Comparison of ENCODE assay signal across 8 cellular contexts in genomic region chr7:100489824-100490223, GRCh38. TPM values are rescaled to one million over a fixed set of nuclear protein-coding genes. Genes with fewer than 3 reads are reported as not detected.
DNase-seq lines count a peak whose midpoint lies in the region; ATAC-seq and TF ChIP-seq lines count a peak whose summit lies in the region.

No MANE protein-coding gene starts in this region.

- H3K27me3 Mint-ChIP-seq in MCF 10A (ENCODE audit: insufficient read depth, unreplicated experiment) = no peaks in the 10 kb centered on the region

- no peak overlapping the region for H3K23ac ChIP-seq in trophoblast cell (ENCODE audit: low read length)

- H2AFZ ChIP-seq in trophoblast cell (ENCODE audit: insufficient read depth, low read length, poor library complexity) = no peak overlapping the region

- no peak overlapping the region for H3K4me2 ChIP-seq in trophoblast cell (ENCODE audit: low read length)

- DNase-seq in heart left ventricle = peak in 3 of 5 donors; percentile 32 to 44 (median 36)
- no peak for DNase-seq in Right ventricle myocardium inferior (ENCODE audit: missing footprints)
- peak; percentile 94 for DNase-seq in NCI-H146 treated with DMSO at 0.1 percent for 48 hours (lab: John Stamatoyannopoulos, UW; ENCODE audit: unreplicated experiment)
- DNase-seq in SK-MEL-5 (ENCODE audit: low read depth, low spot score) = peak; percentile 78
- peak; percentile 96 for DNase-seq in epidermal melanocyte (ENCODE audit: insufficient read length, low spot score)
- DNase-seq in trophoblast cell = peak; percentile 25 to 73
- no peak for DNase-seq in MCF 10A (ENCODE audit: unreplicated experiment)

- H3K27ac Mint-ChIP-seq in MCF 10A (ENCODE audit: low read depth, unreplicated experiment) = no peak overlapping the region

- no peak overlapping the region for H2BK5ac ChIP-seq in trophoblast cell (ENCODE audit: low read depth, low read length, poor library complexity)

- H3K27me3 ChIP-seq in heart left ventricle = peaks cover 0 to 9% (median 0%) of the 10 kb centered on the region in 9 donors
- peaks cover 3% of the 10 kb centered on the region for H3K27me3 ChIP-seq in trophoblast cell (ENCODE audit: insufficient read depth, low read length)

- POLR2A ChIA-PET in MCF 10A (lab: Yijun Ruan, JAX) = interaction anchor here (0.6 kb wide), 1 partner anchor 832 kb away, joined by 3 read pairs; the partner anchor contains the start of gene IFT22

- H3K4me3 ChIP-seq in heart left ventricle = no peak overlapping the region
- no peak overlapping the region for H3K4me3 ChIP-seq in trophoblast cell (ENCODE audit: low read depth, low read length)

- intact Hi-C loops in heart left ventricle (cut with DNase I) (loop anchor here in 1 of 10 donors (5.0 kb wide), 1 partner anchor 47 kb away; the partner anchor contains the start of gene AGFG2), Right ventricle myocardium inferior (cut with DNase I) (no loop called here), MCF 10A (cut with micrococcal nuclease) (no loop called here)

- no peak overlapping the region for H4K8ac ChIP-seq in trophoblast cell (ENCODE audit: low read depth, low read length)

- peaks cover 1% of the 10 kb centered on the region for H3K4me1 Mint-ChIP-seq in MCF 10A (ENCODE audit: insufficient read depth, unreplicated experiment)

- peaks cover 1% of the 10 kb centered on the region for H3K79me1 ChIP-seq in trophoblast cell (ENCODE audit: low read length)

- no peak overlapping the region for H4K91ac ChIP-seq in trophoblast cell (ENCODE audit: low read depth, low read length)

- H3K9me3 ChIP-seq in heart left ventricle (no peaks in the 10 kb centered on the region), trophoblast cell (ENCODE audit: insufficient read depth, low read depth, low read length) (peaks cover 1% of the 10 kb centered on the region)

- no peak for TF ChIP-seq POLR2A in heart left ventricle (IDR thresholded peaks at IDR 0.05)

- H2AK5ac ChIP-seq in trophoblast cell (ENCODE audit: low read length) = no peak overlapping the region

- H3K4ac ChIP-seq in trophoblast cell (ENCODE audit: low read depth, low read length) = no peak overlapping the region

- no peak overlapping the region for H3K18ac ChIP-seq in trophoblast cell (ENCODE audit: low read length)

- WGBS in heart left ventricle, 4 donors = 42 to 62% (median 49%) methylated on average over 5 to 9 of the region's 9 CpGs
- WGBS in trophoblast cell (ENCODE audit: extremely low coverage, insufficient coverage, insufficient read length) = no CpG with 5 or more reads among the region's 9 CpGs

- TF ChIP-seq CTCF in heart left ventricle (IDR thresholded peaks at IDR 0.05) (no peak), MCF 10A (IDR thresholded peaks at IDR 0.05; ENCODE audit: unreplicated experiment) (no peak)

- H3K36me3 ChIP-seq in heart left ventricle (no peaks in the 10 kb centered on the region), trophoblast cell (ENCODE audit: control insufficient read depth in 1 of 2, insufficient read depth in 2 of 2, low read length in 2 of 2) (no peaks in the 10 kb centered on the region)

- no peak overlapping the region for H2BK12ac ChIP-seq in trophoblast cell (ENCODE audit: low read length)

- H3K4me1 ChIP-seq in heart left ventricle (peaks cover 0 to 22% (median 9%) of the 10 kb centered on the region in 12 donors), trophoblast cell (ENCODE audit: control insufficient read depth in 1 of 2, insufficient read depth in 2 of 2, low read length in 2 of 2) (peaks cover 0 to 3% of the 10 kb centered on the region in 2 experiments)

- no peak overlapping the region for H4K12ac ChIP-seq in trophoblast cell (ENCODE audit: low read depth, low read length)

- H3K9ac ChIP-seq in trophoblast cell (ENCODE audit: low read length) = no peak overlapping the region

- no peaks in the 10 kb centered on the region for H3K79me2 ChIP-seq in trophoblast cell (ENCODE audit: control insufficient read depth, insufficient read depth, low read length, poor library complexity)

- no peak overlapping the region for H2BK120ac ChIP-seq in trophoblast cell (ENCODE audit: insufficient read depth, low read length, poor library complexity)

- no TSS peak for BruUV-seq in MCF 10A (replicated peaks; lab: Mats Ljungman, UMichigan)

- H3K14ac ChIP-seq in trophoblast cell (ENCODE audit: low read length) = no peak overlapping the region

- CTCF ChIA-PET in MCF 10A (lab: Yijun Ruan, JAX) = interaction anchor here (0.5 to 1.3 kb wide), 3 partner anchors 12 to 202 kb away, joined by 3 to 4 read pairs (median 3); no protein-coding TSS in a partner anchor

- H3K27ac ChIP-seq in heart left ventricle = no peak overlapping the region
- H3K27ac ChIP-seq in trophoblast cell (ENCODE audit: low read depth, low read length) = no peak overlapping the region

- ATAC-seq in heart left ventricle (peak in 1 of 4 donors; percentile 37), Right ventricle myocardium inferior (no peak), HG02610 (IDR thresholded peaks at IDR 0.05; ENCODE audit: unreplicated experiment) (no peak)

- no peaks in the 10 kb centered on the region for H3K9me3 Mint-ChIP-seq in MCF 10A (ENCODE audit: unreplicated experiment)

- H3K36me3 Mint-ChIP-seq in MCF 10A (ENCODE audit: insufficient read depth, unreplicated experiment) = peaks cover 8% of the 10 kb centered on the region

- no peak overlapping the region for H3K4me3 Mint-ChIP-seq in MCF 10A (ENCODE audit: unreplicated experiment)

- in situ Hi-C loops in SK-MEL-5 (cut with HindIII; ENCODE audit: low pct_unique_long_range_greater_than_20kb, low sequenced_read_pairs) = no loop called here

RNA-seq across cellular contexts. Expression of gene NYAP1, which starts 6.1 kb away (rescaled TPM):
- total RNA-seq in heart left ventricle (1 to 10 TPM in 1 of 9 donors, under 1 TPM in 5, not detected in 3; 0.16 to 1.1 (median 0.35) TPM), Right ventricle myocardium inferior (0.54 TPM), MCF 10A (2022) (0.21 TPM in 1 of 2 replicates, not detected in the other)
- polyA plus RNA-seq in heart left ventricle = under 1 TPM; 0.42 to 0.50 TPM
- 0.53 and 0.61 TPM in 2 replicates for total RNA-seq in SK-MEL-5 (2014; rRNA removed; shearing (Covaris generic))
- polyA plus RNA-seq in SK-MEL-5 (2015; cell fraction: cytosol; rRNA removed) = 0.63 and 0.71 TPM in 2 replicates
- polyA plus RNA-seq in SK-MEL-5 (2015; cell fraction: nucleus; rRNA removed) = 1.2 and 2.2 TPM in 2 replicates
- 0.76 and 0.81 TPM in 2 replicates for polyA plus RNA-seq in trophoblast cell (2013)

RNA-seq across cellular contexts. Expression of gene TSC22D4, which starts 10.8 kb away (rescaled TPM):
- total RNA-seq in heart left ventricle = 10 to 100 TPM; 41.8 to 55.5 (median 49.0) TPM
- polyA plus RNA-seq in heart left ventricle = 10 to 100 TPM; 42.2 to 47.0 TPM
- total RNA-seq in Right ventricle myocardium inferior = 50.3 TPM
- total RNA-seq in SK-MEL-5 (2014; rRNA removed; shearing (Covaris generic)) = 64.3 and 67.0 TPM in 2 replicates
- polyA plus RNA-seq in SK-MEL-5 (2015; cell fraction: cytosol; rRNA removed) = 84.4 and 98.4 TPM in 2 replicates
- 54.6 and 55.6 TPM in 2 replicates for polyA plus RNA-seq in SK-MEL-5 (2015; cell fraction: nucleus; rRNA removed)
- polyA plus RNA-seq in trophoblast cell (2013) = 24.3 and 24.6 TPM in 2 replicates
- 36.0 and 43.8 TPM in 2 replicates for total RNA-seq in MCF 10A (2022)

RNA-seq across cellular contexts. Expression of gene SPACDR, which starts 25.8 kb away (rescaled TPM):
- total RNA-seq in heart left ventricle = under 1 TPM in 5 of 9 donors, not detected in 4; 0.27 to 0.77 (median 0.39) TPM
- polyA plus RNA-seq in heart left ventricle = under 1 TPM; 0.61 to 0.78 TPM
- 0.35 TPM for total RNA-seq in Right ventricle myocardium inferior
- total RNA-seq in SK-MEL-5 (2014; rRNA removed; shearing (Covaris generic)) = not detected in 2 replicates
- polyA plus RNA-seq in SK-MEL-5 (2015; cell fraction: cytosol; rRNA removed) = not detected in 2 replicates
- 0.67 TPM in 1 of 2 replicates, not detected in the other for polyA plus RNA-seq in SK-MEL-5 (2015; cell fraction: nucleus; rRNA removed)
- 1.1 TPM in 2 replicates for polyA plus RNA-seq in trophoblast cell (2013)
- total RNA-seq in MCF 10A (2022) = 0.49 and 0.74 TPM in 2 replicates

RNA-seq across cellular contexts. Expression of gene AGFG2, which starts 49.2 kb away (rescaled TPM):
- 10 to 100 TPM; 24.1 to 36.9 (median 32.8) TPM for total RNA-seq in heart left ventricle
- 10 to 100 TPM; 12.5 to 30.8 TPM for polyA plus RNA-seq in heart left ventricle
- 21.5 TPM for total RNA-seq in Right ventricle myocardium inferior
- 16.4 and 18.1 TPM in 2 replicates for total RNA-seq in SK-MEL-5 (2014; rRNA removed; shearing (Covaris generic))
- polyA plus RNA-seq in SK-MEL-5 (2015; cell fraction: cytosol; rRNA removed) = 21.0 and 28.9 TPM in 2 replicates
- 24.3 and 26.1 TPM in 2 replicates for polyA plus RNA-seq in SK-MEL-5 (2015; cell fraction: nucleus; rRNA removed)
- 3.0 TPM in 2 replicates for polyA plus RNA-seq in trophoblast cell (2013)
- total RNA-seq in MCF 10A (2022) = 8.4 and 11.9 TPM in 2 replicates

RNA-seq across cellular contexts. Expression of gene PPP1R35, which starts 53.5 kb away (rescaled TPM):
- total RNA-seq in heart left ventricle (10 to 100 TPM in 8 of 9 donors, 1 to 10 TPM in 1; 9.6 to 26.8 (median 12.4) TPM), Right ventricle myocardium inferior (12.4 TPM), MCF 10A (2022) (38.5 and 45.3 TPM in 2 replicates)
- polyA plus RNA-seq in heart left ventricle = 10 to 100 TPM; 17.7 to 28.4 TPM
- 27.6 and 28.4 TPM in 2 replicates for total RNA-seq in SK-MEL-5 (2014; rRNA removed; shearing (Covaris generic))
- 33.0 and 44.3 TPM in 2 replicates for polyA plus RNA-seq in SK-MEL-5 (2015; cell fraction: cytosol; rRNA removed)
- 169 and 191 TPM in 2 replicates for polyA plus RNA-seq in SK-MEL-5 (2015; cell fraction: nucleus; rRNA removed)
- 42.2 and 45.3 TPM in 2 replicates for polyA plus RNA-seq in trophoblast cell (2013)

Comparison
In these comparisons a context has a peak if more than half of its experiments do, and no peak if none do; other contexts are left out.
1. DNase-seq: peak in heart left ventricle (3 of 5), NCI-H146 treated with DMSO at 0.1 percent for 48 hours (single experiment), SK-MEL-5 (single experiment), epidermal melanocyte (single experiment) and trophoblast cell (2 of 2); none in Right ventricle myocardium inferior (single experiment) and MCF 10A (single experiment).